ENCODE assay signal across 1 cellular context in the genomic region with DNA sequence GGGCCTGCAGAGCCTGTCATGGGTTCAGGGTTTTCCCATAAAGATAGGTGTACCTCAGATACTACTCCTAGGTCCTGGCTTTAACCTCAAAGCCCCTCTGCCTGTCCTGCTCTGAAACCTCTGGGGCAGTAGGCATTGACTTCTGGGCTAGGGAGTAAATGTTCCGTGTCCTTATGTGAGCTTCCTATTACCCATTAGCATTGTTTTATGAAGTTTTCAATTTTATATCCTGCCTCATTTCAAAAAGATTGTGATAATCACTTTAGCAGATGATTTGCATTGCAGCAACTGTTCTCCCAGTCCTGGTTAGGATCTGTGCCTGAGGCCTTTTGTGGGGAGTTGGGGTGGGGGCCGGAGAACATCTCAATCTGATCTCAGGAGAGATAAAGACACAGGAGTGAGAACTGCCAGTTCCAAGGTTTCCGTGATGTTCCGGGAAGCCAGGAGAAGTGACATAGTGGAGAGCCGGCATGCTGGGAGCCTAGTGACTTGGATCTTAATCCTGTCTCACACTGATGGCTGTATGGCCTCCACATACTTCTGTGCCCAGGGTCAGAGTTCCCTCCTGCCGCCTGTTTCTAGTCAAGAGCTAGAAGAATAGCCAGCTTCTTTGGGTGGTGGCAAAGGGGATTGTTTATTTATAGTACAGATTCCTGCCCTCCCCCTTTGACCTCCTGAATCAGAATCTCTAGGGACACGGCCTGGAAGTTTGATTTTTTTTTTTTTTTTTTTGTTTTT.
A peak's percentile ranks its signal among the peaks of the same experiment; 100 is the strongest.
TF ChIP-seq lines count a peak whose summit lies in the region.

No MANE protein-coding gene starts in this region.

TF ChIP-seq in SK-N-SH treated with all-trans-retinoic acid at 6 μM for 48 hours, 23 proteins besides CTCF, POLR2A, EP300 and RAD21 (continued from another document):
- TF ChIP-seq POU6F1 (CRISPR knock-in tag; IDR thresholded peaks at IDR 0.05; ENCODE audit: borderline replicate concordance, low read depth) (no peak), ZFP3 (CRISPR knock-in tag; IDR thresholded peaks at IDR 0.05) (no peak), GLIS3 (CRISPR knock-in tag; IDR thresholded peaks at IDR 0.05) (no peak), RARB (CRISPR knock-in tag; IDR thresholded peaks at IDR 0.05) (no peak), ZNF565 (CRISPR knock-in tag; conservative IDR thresholded peaks at IDR 0.05; ENCODE audit: low read depth) (no peak), CREB5 (CRISPR knock-in tag; IDR thresholded peaks at IDR 0.05; ENCODE audit: low read depth) (peak; percentile 60; the same call in 1 of the 2 replicates), SNAI2 (CRISPR knock-in tag; IDR thresholded peaks at IDR 0.05) (0 out of 2 replicates have a peak, but pooled peaks have one; percentile 59), ISL1 (CRISPR knock-in tag; IDR thresholded peaks at IDR 0.05) (peak; percentile 55), ESRRG (CRISPR knock-in tag; IDR thresholded peaks at IDR 0.05) (no peak), BACH2 (CRISPR knock-in tag; IDR thresholded peaks at IDR 0.05; ENCODE audit: borderline replicate concordance) (no peak)
- TF ChIP-seq, protein P1, sequence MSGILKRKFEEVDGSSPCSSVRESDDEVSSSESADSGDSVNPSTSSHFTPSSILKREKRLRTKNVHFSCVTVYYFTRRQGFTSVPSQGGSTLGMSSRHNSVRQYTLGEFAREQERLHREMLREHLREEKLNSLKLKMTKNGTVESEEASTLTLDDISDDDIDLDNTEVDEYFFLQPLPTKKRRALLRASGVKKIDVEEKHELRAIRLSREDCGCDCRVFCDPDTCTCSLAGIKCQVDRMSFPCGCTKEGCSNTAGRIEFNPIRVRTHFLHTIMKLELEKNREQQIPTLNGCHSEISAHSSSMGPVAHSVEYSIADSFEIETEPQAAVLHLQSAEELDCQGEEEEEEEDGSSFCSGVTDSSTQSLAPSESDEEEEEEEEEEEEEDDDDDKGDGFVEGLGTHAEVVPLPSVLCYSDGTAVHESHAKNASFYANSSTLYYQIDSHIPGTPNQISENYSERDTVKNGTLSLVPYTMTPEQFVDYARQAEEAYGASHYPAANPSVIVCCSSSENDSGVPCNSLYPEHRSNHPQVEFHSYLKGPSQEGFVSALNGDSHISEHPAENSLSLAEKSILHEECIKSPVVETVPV (CRISPR knock-in tag; IDR thresholded peaks at IDR 0.05): 0 out of 2 replicates have a peak, but pooled peaks have one; percentile 33
TF ChIP-seq in SK-N-SH treated with all-trans-retinoic acid at 6 μM for 48 hours: peak in this region for 6.
